In genomic region chr1:184534690-184535089, GRCh38 we compare ENCODE assay signal across 1 cellular context.
TF ChIP-seq lines count a peak whose summit lies in the region.

No MANE protein-coding gene starts in this region.

TF ChIP-seq in WTC11, 78 proteins besides CTCF, POLR2A, EP300 and RAD21 (continued from another document):
- TF ChIP-seq E2F1 (CRISPR knock-in tag; IDR thresholded peaks at IDR 0.05) (no peak), E2F4 (CRISPR knock-in tag; IDR thresholded peaks at IDR 0.05; ENCODE audit: borderline replicate concordance, low read depth) (no peak), ETV6 (CRISPR knock-in tag; IDR thresholded peaks at IDR 0.05) (no peak), EMX1 (CRISPR knock-in tag; IDR thresholded peaks at IDR 0.05) (no peak), ZNF263 (CRISPR knock-in tag; IDR thresholded peaks at IDR 0.05; ENCODE audit: low read depth) (no peak)
